Comparison of ENCODE assay signal across 17 cellular contexts in the genomic region with DNA sequence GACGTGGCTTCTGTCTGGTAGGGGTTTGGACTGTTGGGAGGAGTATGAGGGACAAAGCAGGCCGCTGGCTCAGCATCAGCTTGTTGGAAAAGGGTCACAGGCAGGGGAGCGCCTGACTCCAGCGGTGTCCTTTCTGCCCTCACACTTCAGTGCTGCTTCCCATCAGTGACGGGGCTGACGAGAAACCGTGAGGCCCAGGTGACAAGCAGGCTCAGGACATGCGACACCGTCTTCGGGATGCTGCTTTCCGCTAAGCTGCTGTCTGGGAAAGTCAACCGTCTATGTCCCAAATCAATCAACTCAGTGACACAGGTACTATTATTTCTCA.
DNase-seq lines count a peak whose midpoint lies in the region; ATAC-seq, FAIRE-seq and TF ChIP-seq lines count a peak whose summit lies in the region.
"Had no signal": no experiment of that assay in that cellular context is flagged by ENCODE, and none has a peak within 500 bp of the region (broad histone marks: within the 10 kb centered on the region; RNA-seq: fewer than 3 reads in every experiment).

No MANE protein-coding gene starts in this region.

- H3K4me1 Mint-ChIP-seq in CD8-positive, alpha-beta T cell (ENCODE audit: low read depth): no peaks in the 10 kb centered on the region
- H3K4me1 Mint-ChIP-seq in natural killer cell treated with Interleukin-12 subunit alpha and Interleukin-12 subunit beta and Interleukin-15 and Interleukin-18, amount 100 ng/mL, for 72 hours (ENCODE audit: low read depth in 2 of 2): peaks cover 0 to 4% of the 10 kb centered on the region in 2 donors
- H3K4me1 Mint-ChIP-seq: CD8-positive, alpha-beta memory T cell; GM23338 had no signal

- H2BK5ac ChIP-seq in H1 (ENCODE audit: low read depth, low read length): no peak overlapping the region; the same call in 1 of the 2 replicates

- H4K91ac ChIP-seq in H1 (replicated peaks; ENCODE audit: insufficient read length, low read length): no peak overlapping the region

- TF ChIP-seq RAD21 in A549 (conservative IDR thresholded peaks at IDR 0.05 in 1 of 2, IDR thresholded peaks at IDR 0.05 in 1 of 2): no peak
- no peak for TF ChIP-seq RAD21 in H1 (IDR thresholded peaks at IDR 0.05 in 1 of 2, conservative IDR thresholded peaks at IDR 0.05 in 1 of 2; ENCODE audit: low read depth in 2 of 2, low read length in 2 of 2)

- H3K27ac Mint-ChIP-seq in CD8-positive, alpha-beta T cell: peak overlapping the region; percentile 45
- H3K27ac Mint-ChIP-seq in natural killer cell treated with Interleukin-12 subunit alpha and Interleukin-12 subunit beta and Interleukin-15 and Interleukin-18, amount 100 ng/mL, for 72 hours: no peak overlapping the region
- H3K27ac Mint-ChIP-seq: GM23338 had no signal

- no peak overlapping the region for H3K4me3 Mint-ChIP-seq in CD8-positive, alpha-beta T cell
- H3K4me3 Mint-ChIP-seq in natural killer cell treated with Interleukin-12 subunit alpha and Interleukin-12 subunit beta and Interleukin-15 and Interleukin-18, amount 100 ng/mL, for 72 hours: no peak overlapping the region
- H3K4me3 Mint-ChIP-seq: CD8-positive, alpha-beta memory T cell; GM23338 had no signal

- TF ChIP-seq CTCF in A549 (IDR thresholded peaks at IDR 0.05) (no peak), H1 (IDR thresholded peaks at IDR 0.05; ENCODE audit: control extremely low read depth in 1 of 3, insufficient read depth in 1 of 3, low read depth in 1 of 3, low read length in 3 of 3) (no peak), osteoblast (IDR thresholded peaks at IDR 0.05; ENCODE audit: extremely low read depth, low read depth, low read length) (no peak), GM13977 (IDR thresholded peaks at IDR 0.05; ENCODE audit: extremely low read depth, insufficient read depth, missing control alignments) (no peak)
- TF ChIP-seq CTCF in CD8-positive, alpha-beta T cell (IDR thresholded peaks at IDR 0.05): no peak

- TF ChIP-seq EP300 in A549 (IDR thresholded peaks at IDR 0.05) (no peak), H1 (IDR thresholded peaks at IDR 0.05; ENCODE audit: borderline replicate concordance in 1 of 2, low read depth in 2 of 2, low read length in 2 of 2) (no peak)

- H3K4me2 ChIP-seq in A549 (no peak overlapping the region), H1 (ENCODE audit: insufficient read depth in 1 of 2, low read depth in 2 of 2, low read length in 2 of 2) (no peak overlapping the region), osteoblast (ENCODE audit: insufficient read depth, low read length) (no peak overlapping the region)
- H3K4me2 ChIP-seq: BLaER1, GM23338 had no signal

- no peak for ATAC-seq in A549
- ATAC-seq in CD8-positive, alpha-beta T cell: no peak
- no peak for ATAC-seq in natural killer cell treated with Interleukin-12 subunit alpha and Interleukin-12 subunit beta and Interleukin-15 and Interleukin-18, amount 100 ng/mL, for 72 hours
- ATAC-seq: GM23338 had no signal

- POLR2A ChIA-PET in A549 (lab: Yijun Ruan, JAX) (no interaction called here), H1 (lab: Charles Lee; ENCODE audit: partially characterized antibody) (no interaction called here)
- POLR2A ChIA-PET in CD8-positive, alpha-beta T cell (lab: Charles Lee): no interaction called here

- in situ Hi-C loops in GM13977 (cut with MboI; ENCODE audit: low pct_unique_long_range_greater_than_20kb, low sequenced_read_pairs, unreplicated experiment): loop anchor here (25.0 kb wide), 1 partner anchor 236 kb away; a partner anchor contains a TSS

- no peak overlapping the region for H3K23ac ChIP-seq in H1 (ENCODE audit: insufficient read length)

- H3K56ac ChIP-seq in H1 (replicated peaks; ENCODE audit: insufficient read length, low read depth, low read length): no peak overlapping the region

- H3K9ac ChIP-seq in H1 (replicated peaks in 1 of 4; ENCODE audit: extremely low read depth in 1 of 4, low read depth in 3 of 4, low read length in 3 of 4): no peak overlapping the region
- H3K9ac ChIP-seq: BLaER1 had no signal

- no peaks in the 10 kb centered on the region for H3K27me3 Mint-ChIP-seq in CD8-positive, alpha-beta T cell (ENCODE audit: low read depth)
- H3K27me3 Mint-ChIP-seq in natural killer cell treated with Interleukin-12 subunit alpha and Interleukin-12 subunit beta and Interleukin-15 and Interleukin-18, amount 100 ng/mL, for 72 hours: no peaks in the 10 kb centered on the region
- H3K27me3 Mint-ChIP-seq: CD8-positive, alpha-beta memory T cell had no signal

- H4K20me1 ChIP-seq in H1 (replicated peaks in 1 of 2; ENCODE audit: control insufficient read depth in 1 of 2, insufficient read depth in 2 of 2, low read length in 2 of 2) (peaks cover 0 to 3% of the 10 kb centered on the region in 2 experiments), osteoblast (ENCODE audit: insufficient read depth, low read length) (peaks cover 2% of the 10 kb centered on the region)

- H3K79me1 ChIP-seq in H1 (ENCODE audit: low read depth, low read length): no peaks in the 10 kb centered on the region

- TF ChIP-seq POLR2A in A549 (IDR thresholded peaks at IDR 0.05; ENCODE audit: low read length) (no peak), H1 (IDR thresholded peaks at IDR 0.05; ENCODE audit: control extremely low read depth in 1 of 2, low read depth in 2 of 2, low read length in 2 of 2) (no peak)

- no peak overlapping the region for H3K4ac ChIP-seq in H1 (replicated peaks; ENCODE audit: insufficient read length, low read depth, low read length)

- H2AFZ ChIP-seq in H1 (ENCODE audit: low read length) (no peak overlapping the region), osteoblast (ENCODE audit: low read length) (no peak overlapping the region)
- H2AFZ ChIP-seq: GM23338 had no signal

- H2BK20ac ChIP-seq in H1 (ENCODE audit: low read length): no peak overlapping the region

- H3K27ac ChIP-seq in A549 (peak overlapping the region; percentile 43 to 98; a peak in 4 of 6 replicates), H1 (ENCODE audit: low read depth, low read length) (no peak overlapping the region), osteoblast (ENCODE audit: low read depth, low read length) (no peak overlapping the region)
- H3K27ac ChIP-seq in CD8-positive, alpha-beta T cell (ENCODE audit: low read depth, low read length): no peak overlapping the region
- H3K27ac ChIP-seq: BLaER1 had no signal

- H3K4me3 ChIP-seq in A549: no peak overlapping the region
- no peak overlapping the region for H3K4me3 ChIP-seq in CD8-positive, alpha-beta T cell (ENCODE audit: low read depth, low read length)
- no peak overlapping the region for H3K4me3 ChIP-seq in H1 (ENCODE audit: extremely low read depth in 1 of 4, insufficient read depth in 2 of 4, low read depth in 3 of 4, low read length in 4 of 4)
- no peak overlapping the region for H3K4me3 ChIP-seq in osteoblast (ENCODE audit: insufficient read depth, low read length)
- H3K4me3 ChIP-seq: BLaER1, GM23338 had no signal

- WGBS in A549 (ENCODE audit: missing lambda C conversion rate): 98% methylated on average over 12 of the region's 12 CpGs
- 91% methylated on average over 12 of the region's 12 CpGs; no CpG with 5 or more reads in 1 of the 2 experiments for WGBS in H1 (ENCODE audit: extremely low coverage in 1 of 2, insufficient coverage in 1 of 2, insufficient read length in 1 of 2, insufficient replicate concordance in 2 of 2, low coverage in 1 of 2, low lambda C conversion rate in 2 of 2, missing lambda C conversion rate in 1 of 2), 2 experiments

- DNase-seq in A549 (ENCODE audit: low read depth in 1 of 2, low spot score in 1 of 2) (no peak), H1 (ENCODE audit: low read depth in 1 of 2, low spot score in 2 of 2) (no peak), osteoblast (ENCODE audit: insufficient read length, low spot score, missing footprints) (peak; percentile 3), NCI-H526 (lab: John Stamatoyannopoulos, UW) (no peak), GM13977 (ENCODE audit: low spot score) (no peak)
- peak in 2 of 7 experiments; percentile 8 to 38 for DNase-seq in CD8-positive, alpha-beta T cell
- no peak for DNase-seq in natural killer cell treated with Interleukin-12 subunit alpha and Interleukin-12 subunit beta and Interleukin-15 and Interleukin-18, amount 100 ng/mL, for 72 hours (ENCODE audit: low spot score)
- DNase-seq: CD8-positive, alpha-beta memory T cell; DMS79 treated with DMSO at 0.1 percent for 48 hours; KBM-7; NCI-H1417 treated with DMSO at 0.1 percent for 48 hours; NCI-H1930; NCI-H2171 treated with DMSO at 0.1 percent for 48 hours; SHP77 treated with DMSO at 0.1 percent for 48 hours had no signal

- H3K9me3 Mint-ChIP-seq in CD8-positive, alpha-beta T cell: no peaks in the 10 kb centered on the region
- no peaks in the 10 kb centered on the region for H3K9me3 Mint-ChIP-seq in natural killer cell treated with Interleukin-12 subunit alpha and Interleukin-12 subunit beta and Interleukin-15 and Interleukin-18, amount 100 ng/mL, for 72 hours
- H3K9me3 Mint-ChIP-seq: CD8-positive, alpha-beta memory T cell; GM23338 had no signal

- peaks cover 41% of the 10 kb centered on the region for H3K36me3 Mint-ChIP-seq in CD8-positive, alpha-beta T cell
- H3K36me3 Mint-ChIP-seq in natural killer cell treated with Interleukin-12 subunit alpha and Interleukin-12 subunit beta and Interleukin-15 and Interleukin-18, amount 100 ng/mL, for 72 hours: peaks cover 5% of the 10 kb centered on the region

- peak overlapping the region; percentile 50; the same call in 1 of the 2 replicates for H2BK12ac ChIP-seq in H1 (ENCODE audit: low read depth, low read length)

- no peak overlapping the region for H2BK120ac ChIP-seq in H1 (replicated peaks; ENCODE audit: low read depth, low read length)

- FAIRE-seq in A549 (lab: Jason Lieb, UNC) (no peak), H1 (lab: Jason Lieb, UNC) (no peak)
- FAIRE-seq: RCC 7860 had no signal

- no peak overlapping the region for H2BK15ac ChIP-seq in H1 (ENCODE audit: low read length)

- H3K4me1 ChIP-seq in A549 (peaks cover 12% of the 10 kb centered on the region; the same call in 1 of the 3 replicates), H1 (replicated peaks in 1 of 4; ENCODE audit: control insufficient read depth in 3 of 4, insufficient read depth in 4 of 4, low read length in 3 of 4) (peaks cover 0 to 6% (median 0%) of the 10 kb centered on the region in 4 experiments; a peak in 2 of 7 replicates), osteoblast (ENCODE audit: insufficient read depth, low read length) (no peaks in the 10 kb centered on the region)
- no peaks in the 10 kb centered on the region for H3K4me1 ChIP-seq in CD8-positive, alpha-beta T cell (ENCODE audit: insufficient read depth, low read length)

- no peak overlapping the region for H3K18ac ChIP-seq in H1 (ENCODE audit: extremely low read depth, low read length)

- H3K14ac ChIP-seq in H1 (ENCODE audit: insufficient read length): no peak overlapping the region

- peaks cover 22% of the 10 kb centered on the region for H3K36me3 ChIP-seq in CD8-positive, alpha-beta T cell (ENCODE audit: insufficient read depth, low read length)
- H3K36me3 ChIP-seq in H1 (ENCODE audit: control insufficient read depth in 2 of 4, insufficient read depth in 4 of 4, low read length in 3 of 4) (no peaks in the 10 kb centered on the region; a peak in 1 of 8 replicates), osteoblast (ENCODE audit: insufficient read depth, low read length) (peaks cover 25% of the 10 kb centered on the region)

- no peak overlapping the region for H4K8ac ChIP-seq in H1 (ENCODE audit: extremely low read depth, insufficient read depth, low read length)

- H3K23me2 ChIP-seq in H1 (ENCODE audit: low read depth, low read length): no peaks in the 10 kb centered on the region

- no peaks in the 10 kb centered on the region for H3K27me3 ChIP-seq in CD8-positive, alpha-beta T cell (ENCODE audit: insufficient read depth, low read length)
- no peaks in the 10 kb centered on the region for H3K27me3 ChIP-seq in H1 (replicated peaks in 1 of 4; ENCODE audit: control insufficient read depth in 3 of 4, extremely low read depth in 1 of 4, insufficient read depth in 3 of 4, low read length in 3 of 4)
- H3K27me3 ChIP-seq in osteoblast (ENCODE audit: insufficient read depth, low read length): no peaks in the 10 kb centered on the region
- H3K27me3 ChIP-seq: BLaER1 had no signal

- no peaks in the 10 kb centered on the region for H3K79me2 ChIP-seq in H1 (ENCODE audit: control insufficient read depth in 1 of 2, insufficient read depth in 2 of 2, low read length in 2 of 2)
- no peaks in the 10 kb centered on the region for H3K79me2 ChIP-seq in osteoblast (ENCODE audit: insufficient read depth, low read length)

- H3K9me3 ChIP-seq in A549 (no peaks in the 10 kb centered on the region), H1 (ENCODE audit: insufficient read depth in 2 of 2, low read depth in 1 of 2, low read length in 1 of 2) (no peaks in the 10 kb centered on the region), osteoblast (ENCODE audit: low read depth, low read length) (no peaks in the 10 kb centered on the region)
- H3K9me3 ChIP-seq in CD8-positive, alpha-beta T cell (ENCODE audit: low read length): no peaks in the 10 kb centered on the region
- H3K9me3 ChIP-seq: BLaER1 had no signal

- no peak overlapping the region for H4K5ac ChIP-seq in H1 (ENCODE audit: insufficient read length, low read depth, low read length)

- H2AK5ac ChIP-seq in H1 (ENCODE audit: low read depth, low read length): no peak overlapping the region

- CTCF ChIA-PET in A549 (lab: Yijun Ruan, JAX): interaction anchor here (0.5 to 1.3 kb wide), 4 partner anchors 17 to 255 kb away, joined by 3 to 4 read pairs (median 3); a partner anchor contains a TSS
- CTCF ChIA-PET in CD8-positive, alpha-beta T cell (lab: Charles Lee): interaction anchor here (1.2 kb wide), 1 partner anchor 9 kb away, joined by 3 read pairs; no protein-coding TSS in a partner anchor
- CTCF ChIA-PET in H1 (lab: Charles Lee; ENCODE audit: partially characterized antibody): interaction anchor here (0.5 to 1.8 kb wide), 6 partner anchors 21 to 1184 kb away, joined by 3 to 6 read pairs (median 3); a partner anchor contains a TSS

- intact Hi-C loops in CD8-positive, alpha-beta T cell (cut with DNase I, micrococcal nuclease): no loop called here

Comparison
In these comparisons a context has a peak if more than half of its experiments do, and no peak if none do; other contexts are left out.
1. H3K27ac ChIP-seq: peak in A549 (2 of 2); none in CD8-positive, alpha-beta T cell (single experiment), H1 (single experiment) and osteoblast (single experiment).